In the genomic region with DNA sequence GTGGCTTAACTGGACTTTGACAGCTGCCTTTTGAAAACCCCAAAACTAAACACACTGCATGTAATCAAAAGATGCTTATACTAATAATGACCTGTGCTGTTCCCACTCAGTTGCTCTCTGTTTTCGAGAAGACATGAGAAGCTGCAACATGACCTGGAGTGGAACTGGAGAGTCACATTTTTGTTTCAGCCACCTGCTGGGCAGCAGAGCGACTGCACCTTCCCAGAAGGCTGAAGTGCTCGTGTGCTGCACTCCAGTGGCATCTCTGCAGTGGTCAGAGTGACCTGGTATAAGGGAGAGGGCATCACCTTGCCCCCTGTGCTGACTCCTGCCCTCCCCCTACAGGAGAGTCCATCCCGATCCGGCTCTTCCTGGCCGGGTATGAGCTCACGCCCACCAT, we compare ENCODE assay signal across 8 cellular contexts. TPM values are rescaled to one million over a fixed set of nuclear protein-coding genes. Genes with fewer than 3 reads are reported as not detected.
DNase-seq lines count a peak whose midpoint lies in the region; ATAC-seq and TF ChIP-seq lines count a peak whose summit lies in the region.

No MANE protein-coding gene starts in this region.

- H3K9me3 ChIP-seq in tibial artery (no peaks in the 10 kb centered on the region), ascending aorta (no peaks in the 10 kb centered on the region)

- H3K27ac ChIP-seq in tibial artery, result no peak overlapping the region
- H3K27ac ChIP-seq in ascending aorta, result no peak overlapping the region

- peaks cover 50 to 100% (median 94%) of the 10 kb centered on the region in 3 donors for H3K36me3 ChIP-seq in tibial artery
- H3K36me3 ChIP-seq in ascending aorta, result peaks cover 83 to 91% of the 10 kb centered on the region in 2 donors

- in situ Hi-C loops in SK-MEL-5 (cut with HindIII; ENCODE audit: low pct_unique_long_range_greater_than_20kb, low sequenced_read_pairs), result no loop called here

- H3K4me1 ChIP-seq in tibial artery (no peaks in the 10 kb centered on the region), ascending aorta (no peaks in the 10 kb centered on the region)

- intact Hi-C loops in tibial artery (cut with DNase I; ENCODE audit: low total_unique reads) (no loop called here), ascending aorta (cut with DNase I) (no loop called here)

- DNase-seq in AG08395 (ENCODE audit: low spot score) (peak; percentile 47), SK-MEL-5 (ENCODE audit: low read depth, low spot score) (peak; percentile 43), glomerular visceral epithelial cell (ENCODE audit: extremely low spot score) (peak; percentile 27), tibial artery (no peak), T-helper 9 cell (no peak), ascending aorta (ENCODE audit: low spot score in 2 of 2) (no peak)

- TF ChIP-seq CTCF in tibial artery (IDR thresholded peaks at IDR 0.05), result peak; percentile 15 to 23
- peak in 1 of 3 experiments; percentile 13 for TF ChIP-seq CTCF in ascending aorta (IDR thresholded peaks at IDR 0.05)

- no peak overlapping the region for H3K4me3 ChIP-seq in tibial artery
- no peak overlapping the region for H3K4me3 ChIP-seq in ascending aorta

- H3K27me3 ChIP-seq in tibial artery, result no peaks in the 10 kb centered on the region
- H3K27me3 ChIP-seq in ascending aorta, result no peaks in the 10 kb centered on the region

- ATAC-seq in GM18498 (IDR thresholded peaks at IDR 0.05; ENCODE audit: unreplicated experiment), result peak; percentile 80
- peak; percentile 75 for ATAC-seq in HG02943 (IDR thresholded peaks at IDR 0.05; ENCODE audit: low read depth, unreplicated experiment)

RNA-seq across cellular contexts. Expression of gene THYN1, which starts 8.6 kb away (rescaled TPM):
- 19.7 and 25.3 TPM in 2 replicates for total RNA-seq in SK-MEL-5 (2014; rRNA removed; shearing (Covaris generic))
- polyA plus RNA-seq in SK-MEL-5 (2015; cell fraction: cytosol; rRNA removed), result 13.2 and 16.6 TPM in 2 replicates
- polyA plus RNA-seq in SK-MEL-5 (2015; cell fraction: nucleus; rRNA removed), result 45.8 and 51.5 TPM in 2 replicates
- total RNA-seq in ascending aorta, result 19.8 TPM

RNA-seq across cellular contexts. Expression of gene ACAD8, which starts 8.8 kb away (rescaled TPM):
- total RNA-seq in SK-MEL-5 (2014; rRNA removed; shearing (Covaris generic)), result 12.7 and 14.5 TPM in 2 replicates
- polyA plus RNA-seq in SK-MEL-5 (2015; cell fraction: cytosol; rRNA removed), result 17.4 and 23.1 TPM in 2 replicates
- 119 and 135 TPM in 2 replicates for polyA plus RNA-seq in SK-MEL-5 (2015; cell fraction: nucleus; rRNA removed)
- 28.6 TPM for total RNA-seq in ascending aorta

RNA-seq across cellular contexts. Expression of gene VPS26B, which starts 20.1 kb away (rescaled TPM):
- total RNA-seq in SK-MEL-5 (2014; rRNA removed; shearing (Covaris generic)), result 22.3 and 23.0 TPM in 2 replicates
- 25.5 and 28.2 TPM in 2 replicates for polyA plus RNA-seq in SK-MEL-5 (2015; cell fraction: cytosol; rRNA removed)
- polyA plus RNA-seq in SK-MEL-5 (2015; cell fraction: nucleus; rRNA removed), result 80.3 and 80.5 TPM in 2 replicates
- 18.0 TPM for total RNA-seq in ascending aorta

RNA-seq across cellular contexts. Expression of gene NCAPD3, which starts 20.8 kb away (rescaled TPM):
- 13.4 and 15.3 TPM in 2 replicates for total RNA-seq in SK-MEL-5 (2014; rRNA removed; shearing (Covaris generic))
- polyA plus RNA-seq in SK-MEL-5 (2015; cell fraction: cytosol; rRNA removed), result 22.0 and 25.7 TPM in 2 replicates
- 54.4 and 72.5 TPM in 2 replicates for polyA plus RNA-seq in SK-MEL-5 (2015; cell fraction: nucleus; rRNA removed)
- 4.8 TPM for total RNA-seq in ascending aorta

RNA-seq across cellular contexts. Expression of gene GLB1L3, which starts 31.6 kb away (rescaled TPM):
- 0.40 and 0.69 TPM in 2 replicates for total RNA-seq in SK-MEL-5 (2014; rRNA removed; shearing (Covaris generic))
- polyA plus RNA-seq in SK-MEL-5 (2015; cell fraction: cytosol; rRNA removed), result 0.37 and 0.77 TPM in 2 replicates
- polyA plus RNA-seq in SK-MEL-5 (2015; cell fraction: nucleus; rRNA removed), result 1.3 and 1.6 TPM in 2 replicates
- total RNA-seq in ascending aorta, result not detected

Comparison
In these comparisons a context has a peak if more than half of its experiments do, and no peak if none do; other contexts are left out.
1. DNase-seq: peak in AG08395 (single experiment), SK-MEL-5 (single experiment) and glomerular visceral epithelial cell (single experiment); none in tibial artery (0 of 2), T-helper 9 cell (single experiment) and ascending aorta (0 of 2).